ENCODE assay signal across 18 cellular contexts in the genomic region with DNA sequence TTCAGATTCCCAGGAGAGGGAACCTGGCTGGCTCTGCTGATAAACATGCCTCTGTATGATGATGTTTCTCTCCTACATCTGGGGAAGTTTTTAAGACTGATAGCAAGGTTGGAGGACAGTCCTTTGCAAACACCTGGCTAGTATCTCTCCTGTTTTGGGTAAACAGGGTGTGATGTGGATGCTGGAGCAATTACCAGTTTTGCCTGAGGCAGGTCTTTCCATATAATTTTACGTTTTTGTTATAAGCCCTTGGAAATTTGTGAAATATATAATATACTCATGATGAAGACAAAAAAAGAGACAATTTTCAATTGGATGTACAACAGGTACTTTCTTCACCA.
DNase-seq lines count a peak whose midpoint lies in the region; ATAC-seq and TF ChIP-seq lines count a peak whose summit lies in the region.
"Had no signal": no experiment of that assay in that cellular context is flagged by ENCODE, and none has a peak within 500 bp of the region (broad histone marks: within the 10 kb centered on the region; RNA-seq: fewer than 3 reads in every experiment).

No MANE protein-coding gene starts in this region.

- no peaks in the 10 kb centered on the region for H3K36me3 ChIP-seq in OCI-LY7 (ENCODE audit: insufficient read depth, low read length)
- H3K36me3 ChIP-seq: Peyer's patch, upper lobe of left lung had no signal

- no peaks in the 10 kb centered on the region for H3K9me2 ChIP-seq in OCI-LY7 (ENCODE audit: insufficient read depth, low read length)

- H3K4me3 Mint-ChIP-seq in activated T-helper 17 cell treated with anti-CD3 and anti-CD28 coated beads, Interleukin-2, amount 50 U/mL, for 72 hours: no peak overlapping the region
- H3K4me3 Mint-ChIP-seq: activated naive CD8-positive, alpha-beta T cell treated with anti-CD3 and anti-CD28 coated beads for 36 hours had no signal

- no peak overlapping the region for H3K27ac Mint-ChIP-seq in activated T-helper 17 cell treated with anti-CD3 and anti-CD28 coated beads, Interleukin-2, amount 50 U/mL, for 72 hours
- H3K27ac Mint-ChIP-seq: activated naive CD8-positive, alpha-beta T cell treated with anti-CD3 and anti-CD28 coated beads for 36 hours had no signal

- no peaks in the 10 kb centered on the region for H3K36me3 Mint-ChIP-seq in activated T-helper 17 cell treated with anti-CD3 and anti-CD28 coated beads, Interleukin-2, amount 50 U/mL, for 72 hours (ENCODE audit: low read depth)

- H4K20me1 ChIP-seq in OCI-LY7 (ENCODE audit: insufficient read depth, low read length): 0 out of 2 replicates have a peak, but pooled peaks cover 3% of the 10 kb centered on the region

- CTCF ChIA-PET in OCI-LY7 (lab: Charles Lee; ENCODE audit: unreplicated experiment): no interaction called here

- no peaks in the 10 kb centered on the region for H3K4me1 Mint-ChIP-seq in activated T-helper 17 cell treated with anti-CD3 and anti-CD28 coated beads, Interleukin-2, amount 50 U/mL, for 72 hours
- H3K4me1 Mint-ChIP-seq: activated naive CD8-positive, alpha-beta T cell treated with anti-CD3 and anti-CD28 coated beads for 36 hours had no signal

- ATAC-seq in GM18858 (IDR thresholded peaks at IDR 0.05; ENCODE audit: unreplicated experiment) (peak; percentile 19), GM19455 (IDR thresholded peaks at IDR 0.05; ENCODE audit: unreplicated experiment) (peak; percentile 32), HG02885 (IDR thresholded peaks at IDR 0.05; ENCODE audit: poor library complexity, unreplicated experiment) (peak; percentile 33), HG03571 (IDR thresholded peaks at IDR 0.05; ENCODE audit: unreplicated experiment) (peak; percentile 36)
- no peak for ATAC-seq in activated T-helper 17 cell treated with anti-CD3 and anti-CD28 coated beads, Interleukin-2, amount 50 U/mL, for 72 hours (replicated peaks)
- ATAC-seq: K562, right cardiac atrium had no signal

- POLR2A ChIA-PET in OCI-LY7 (lab: Charles Lee): interaction anchor here (0.6 to 0.9 kb wide), 2 partner anchors 34 to 136 kb away, joined by 3 read pairs; no protein-coding TSS in a partner anchor

- no peak overlapping the region for H3K4me3 ChIP-seq in OCI-LY7 (ENCODE audit: low read depth, low read length, poor library complexity, severe bottlenecking)
- H3K4me3 ChIP-seq: K562, Peyer's patch, upper lobe of left lung had no signal

- no TSS peak for BruUV-seq in OCI-LY7 (replicated peaks; lab: Mats Ljungman, UMichigan)

- no peaks in the 10 kb centered on the region; the same call in 1 of the 2 replicates for H3K79me2 ChIP-seq in OCI-LY7 (ENCODE audit: insufficient read depth, low read depth, low read length)

- H3K4me2 ChIP-seq in OCI-LY7 (ENCODE audit: low read length): no peak overlapping the region

- no peaks in the 10 kb centered on the region for H3K4me1 ChIP-seq in OCI-LY7 (ENCODE audit: insufficient read depth, low read length, poor library complexity, severe bottlenecking)
- H3K4me1 ChIP-seq: Peyer's patch, upper lobe of left lung had no signal

- TF ChIP-seq CTCF in OCI-LY7 (conservative IDR thresholded peaks at IDR 0.05; ENCODE audit: low read length): no peak

- H3K27ac ChIP-seq in OCI-LY7 (ENCODE audit: low read depth, low read length, poor library complexity, severe bottlenecking): no peak overlapping the region
- H3K27ac ChIP-seq: Peyer's patch, upper lobe of left lung had no signal

- no peak for DNase-seq in NCI-H2227 treated with DMSO at 0.1 percent for 48 hours (lab: John Stamatoyannopoulos, UW)
- no peak for DNase-seq in medulla oblongata (ENCODE audit: extremely low spot score)
- no peak for DNase-seq in OCI-LY7 (ENCODE audit: low spot score)
- DNase-seq: activated CD8-positive, alpha-beta memory T cell treated with anti-CD3 and anti-CD28 coated beads, Interleukin-2, amount 50 U/mL, for 4 hours; activated naive CD8-positive, alpha-beta T cell treated with anti-CD3 and anti-CD28 coated beads for 36 hours; central memory CD4-positive, alpha-beta T cell; NCI-H1436; NCI-H510A treated with DMSO at 0.1 percent for 48 hours; Peyer's patch; right cardiac atrium; stimulated activated CD4-positive, alpha-beta T cell treated with anti-CD3 and anti-CD28 coated beads, Interleukin-2, amount 100 ng/mL, for 24 hours; upper lobe of left lung had no signal

- H3K9me3 ChIP-seq in OCI-LY7 (ENCODE audit: low read length): no peaks in the 10 kb centered on the region
- H3K9me3 ChIP-seq: Peyer's patch, upper lobe of left lung had no signal

- no peak overlapping the region for H2AFZ ChIP-seq in OCI-LY7 (ENCODE audit: low read length)

- H3K27me3 Mint-ChIP-seq in activated T-helper 17 cell treated with anti-CD3 and anti-CD28 coated beads, Interleukin-2, amount 50 U/mL, for 72 hours: no peaks in the 10 kb centered on the region
- H3K27me3 Mint-ChIP-seq: activated naive CD8-positive, alpha-beta T cell treated with anti-CD3 and anti-CD28 coated beads for 36 hours had no signal

- H3K9me3 Mint-ChIP-seq in activated T-helper 17 cell treated with anti-CD3 and anti-CD28 coated beads, Interleukin-2, amount 50 U/mL, for 72 hours: peaks cover 5% of the 10 kb centered on the region

- intact Hi-C loops in OCI-LY7 (cut with micrococcal nuclease; ENCODE audit: unreplicated experiment): no loop called here
